Comparison of ENCODE assay signal across 2 cellular contexts in genomic region chr6:40556023-40556422, GRCh38.
TF ChIP-seq lines count a peak whose summit lies in the region.

No MANE protein-coding gene starts in this region.

TF ChIP-seq in GM23338, 12 proteins besides CTCF, POLR2A, EP300 and RAD21 (continued from another document):
- TF ChIP-seq CREB1 (CRISPR knock-in tag; IDR thresholded peaks at IDR 0.05; ENCODE audit: low read depth) = no peak
- TF ChIP-seq ZNF462 (CRISPR knock-in tag; IDR thresholded peaks at IDR 0.05) = no peak
- TF ChIP-seq EZH2phosphoT487 (IDR thresholded peaks at IDR 0.05; ENCODE audit: unreplicated experiment) = no peak
- no peak for TF ChIP-seq ETS1 (IDR thresholded peaks at IDR 0.05)
- no peak for TF ChIP-seq STAT1 (IDR thresholded peaks at IDR 0.05; ENCODE audit: unreplicated experiment)
- TF ChIP-seq ZNF114 (CRISPR knock-in tag; IDR thresholded peaks at IDR 0.05) = no peak
- TF ChIP-seq JUNB (IDR thresholded peaks at IDR 0.05; ENCODE audit: unreplicated experiment) = no peak
- TF ChIP-seq POLR2AphosphoS5 (IDR thresholded peaks at IDR 0.05; ENCODE audit: low read depth) = no peak

TF ChIP-seq in WTC11, 78 proteins besides CTCF, POLR2A, EP300 and RAD21 (continued from another document):
- TF ChIP-seq ZMAT4 (CRISPR knock-in tag; IDR thresholded peaks at IDR 0.05) (no peak), AR (CRISPR knock-in tag; IDR thresholded peaks at IDR 0.05) (no peak), NFYB (CRISPR knock-in tag; conservative IDR thresholded peaks at IDR 0.05; ENCODE audit: low read depth) (no peak), USF2 (CRISPR knock-in tag; IDR thresholded peaks at IDR 0.05) (no peak), FOXJ3 (CRISPR knock-in tag; IDR thresholded peaks at IDR 0.05; ENCODE audit: borderline replicate concordance) (no peak), PREB (CRISPR knock-in tag; IDR thresholded peaks at IDR 0.05; ENCODE audit: borderline replicate concordance) (no peak)
